ENCODE assay signal across 1 cellular context in genomic region chr18:9613550-9614400, GRCh38.
TF ChIP-seq lines count a peak whose summit lies in the region.

No MANE protein-coding gene starts in this region.

TF ChIP-seq in GM12878, 131 proteins besides CTCF, POLR2A, EP300 and RAD21 (continued from another document):
- TF ChIP-seq ZNF592 (IDR thresholded peaks at IDR 0.05): no peak
- 0 out of 2 replicates have a peak, but pooled peaks have one; percentile 11 for TF ChIP-seq TAF1 (IDR thresholded peaks at IDR 0.05; ENCODE audit: borderline replicate concordance, low read depth, low read length)
- TF ChIP-seq IKZF1 (conservative IDR thresholded peaks at IDR 0.05): peak; percentile 51; the same call in 1 of the 2 replicates
- 0 out of 4 replicates have a peak, but pooled peaks of 1 of the 2 experiments have one; percentile 22 for TF ChIP-seq ETV6 (conservative IDR thresholded peaks at IDR 0.05 in 1 of 2, IDR thresholded peaks at IDR 0.05 in 1 of 2; ENCODE audit: borderline replicate concordance in 1 of 2, low read depth in 1 of 2)
- no peak for TF ChIP-seq ESRRA (IDR thresholded peaks at IDR 0.05; ENCODE audit: low read length)
- TF ChIP-seq RELB (IDR thresholded peaks at IDR 0.05; ENCODE audit: low read depth): no peak
- TF ChIP-seq RUNX3 (IDR thresholded peaks at IDR 0.05; ENCODE audit: low read length): no peak
- TF ChIP-seq ZNF207 (IDR thresholded peaks at IDR 0.05; ENCODE audit: borderline replicate concordance): no peak
- no peak for TF ChIP-seq TCF12 (IDR thresholded peaks at IDR 0.05; ENCODE audit: low read depth, low read length)
- no peak for TF ChIP-seq CREB1 (IDR thresholded peaks at IDR 0.05; ENCODE audit: low read depth)
- peak; percentile 52; the same call in 1 of the 2 replicates for TF ChIP-seq LARP7 (IDR thresholded peaks at IDR 0.05)
- TF ChIP-seq SMARCA5 (IDR thresholded peaks at IDR 0.05): no peak
- TF ChIP-seq BMI1 (IDR thresholded peaks at IDR 0.05; ENCODE audit: borderline replicate concordance): no peak
